ENCODE assay signal across 25 cellular contexts in genomic region chr13:43263047-43263446, GRCh38.
"Had no signal": no experiment of that assay in that cellular context is flagged by ENCODE, and none has a peak within 500 bp of the region (broad histone marks: within the 10 kb centered on the region; RNA-seq: fewer than 3 reads in every experiment).

No MANE protein-coding gene starts in this region.

- H3K36me3 ChIP-seq: left lung, thyroid gland, upper lobe of right lung had no signal

- H3K27me3 Mint-ChIP-seq: brain; stimulated activated naive CD8-positive, alpha-beta T cell treated with anti-CD3 and anti-CD28 coated beads, Interleukin-15, Interleukin-2, amounts not matched to agents 100 ng/mL and 50 ng/mL, for 24 hours had no signal

- H3K27ac Mint-ChIP-seq: activated naive CD4-positive, alpha-beta T cell treated with anti-CD3 and anti-CD28 coated beads, Interleukin-2, amount 50 U/mL, for 72 hours; activated T-cell treated with anti-CD3 and anti-CD28 coated beads, Interleukin-2, amount 50 U/mL, for 24 hours; activated T-helper 17 cell treated with anti-CD3 and anti-CD28 coated beads, Interleukin-2, amount 50 U/mL, for 72 hours; nephron progenitor cell; stimulated activated naive CD8-positive, alpha-beta T cell treated with anti-CD3 and anti-CD28 coated beads, Interleukin-15, Interleukin-2, amounts not matched to agents 100 ng/mL and 50 ng/mL, for 24 hours; T-helper 1 cell treated with Interleukin-12 subunit alpha and Interleukin-12 subunit beta and Interleukin-4 antibody, amounts not matched to agents 30 μg/mL and 1 μg/mL, for 36 hours; WTC11 had no signal

- H3K4me1 ChIP-seq: gastroesophageal sphincter, left lung, parathyroid adenoma, upper lobe of right lung had no signal

- H3K9ac ChIP-seq: parathyroid adenoma had no signal

- H3K4me1 Mint-ChIP-seq: activated T-helper 17 cell treated with anti-CD3 and anti-CD28 coated beads, Interleukin-2, amount 50 U/mL, for 72 hours had no signal

- DNase-seq: activated CD8-positive, alpha-beta memory T cell treated with anti-CD3 and anti-CD28 coated beads for 24 hours; activated CD8-positive, alpha-beta memory T cell treated with anti-CD3 and anti-CD28 coated beads, Interleukin-2, amount 50 U/mL, for 4 hours; activated T-cell treated with anti-CD3 and anti-CD28 coated beads, Interleukin-2, amount 50 U/mL, for 24 hours; aorta; dermis blood vessel endothelial cell; effector CD8-positive, alpha-beta T cell; head of caudate nucleus; left lung; nephron progenitor cell; right cardiac atrium; stimulated activated CD4-positive, alpha-beta T cell treated with anti-CD3 and anti-CD28 coated beads, Interleukin-1b, Interleukin-23, amount 100 ng/mL, for 48 hours; substantia nigra; T1000; thyroid gland; upper lobe of right lung had no signal

- H3K27me3 ChIP-seq: gastroesophageal sphincter, left lung, thyroid gland, upper lobe of right lung had no signal

- H2AFZ ChIP-seq: parathyroid adenoma had no signal

- H3K79me2 ChIP-seq: parathyroid adenoma had no signal

- H3K9me3 ChIP-seq: gastroesophageal sphincter, left lung, thyroid gland, upper lobe of right lung had no signal

- ATAC-seq: activated naive CD4-positive, alpha-beta T cell treated with anti-CD3 and anti-CD28 coated beads, Interleukin-2, amount 50 U/mL, for 72 hours; activated T-helper 17 cell treated with anti-CD3 and anti-CD28 coated beads, Interleukin-2, amount 50 U/mL, for 72 hours; esophagus mucosa; gastroesophageal sphincter; left lung; right cardiac atrium; upper lobe of right lung; WTC11 had no signal

- H3K27ac ChIP-seq: gastroesophageal sphincter, left lung, parathyroid adenoma, thyroid gland, upper lobe of right lung had no signal

- H3K9me3 Mint-ChIP-seq: activated naive CD4-positive, alpha-beta T cell treated with anti-CD3 and anti-CD28 coated beads, Interleukin-2, amount 50 U/mL, for 72 hours; stimulated activated naive CD8-positive, alpha-beta T cell treated with anti-CD3 and anti-CD28 coated beads, Interleukin-15, Interleukin-2, amounts not matched to agents 100 ng/mL and 50 ng/mL, for 24 hours had no signal

- H3K4me3 ChIP-seq: gastroesophageal sphincter, left lung, lung, thyroid gland, upper lobe of right lung had no signal

- H3K36me3 Mint-ChIP-seq: activated naive CD4-positive, alpha-beta T cell treated with anti-CD3 and anti-CD28 coated beads, Interleukin-2, amount 50 U/mL, for 72 hours; WTC11 had no signal

- H3K4me3 Mint-ChIP-seq: activated T-cell treated with anti-CD3 and anti-CD28 coated beads, Interleukin-2, amount 50 U/mL, for 24 hours; activated T-helper 17 cell treated with anti-CD3 and anti-CD28 coated beads, Interleukin-2, amount 50 U/mL, for 72 hours; brain; nephron progenitor cell; stimulated activated naive CD8-positive, alpha-beta T cell treated with anti-CD3 and anti-CD28 coated beads, Interleukin-15, Interleukin-2, amounts not matched to agents 100 ng/mL and 50 ng/mL, for 24 hours; T-helper 1 cell treated with Interleukin-12 subunit alpha and Interleukin-12 subunit beta and Interleukin-4 antibody, amounts not matched to agents 30 μg/mL and 1 μg/mL, for 36 hours; WTC11 had no signal
